ENCODE assay signal across 8 cellular contexts in genomic region chr1:234875953-234876814, GRCh38.
DNase-seq lines count a peak whose midpoint lies in the region; FAIRE-seq and TF ChIP-seq lines count a peak whose summit lies in the region.

No MANE protein-coding gene starts in this region.

- H3K27ac ChIP-seq in endothelial cell of umbilical vein (ENCODE audit: insufficient read depth, low read depth, low read length) = no peak overlapping the region

- CTCF ChIA-PET in endothelial cell of umbilical vein (lab: Charles Lee) = interaction anchor here (1.0 to 1.3 kb wide), 2 partner anchors 208 to 377 kb away, joined by 3 to 5 read pairs; no protein-coding TSS in a partner anchor

- peak overlapping the region; percentile 9 for H2AFZ ChIP-seq in endothelial cell of umbilical vein (ENCODE audit: low read depth, low read length)

- peak; percentile 26 for FAIRE-seq in endothelial cell of umbilical vein (lab: Jason Lieb, UNC)

- no peaks in the 10 kb centered on the region for H3K9me3 ChIP-seq in endothelial cell of umbilical vein (replicated peaks; ENCODE audit: control insufficient read depth, insufficient read depth, low read length)

- no peak overlapping the region for H3K9ac ChIP-seq in endothelial cell of umbilical vein (replicated peaks; ENCODE audit: extremely low read depth, insufficient read depth, low read length)

- TF ChIP-seq CTCF in GM10266 (IDR thresholded peaks at IDR 0.05; ENCODE audit: control insufficient read depth, insufficient read depth, low read depth, missing control alignments) (no peak), endothelial cell of umbilical vein (IDR thresholded peaks at IDR 0.05; ENCODE audit: extremely low read depth in 1 of 2, insufficient read depth in 1 of 2, low read depth in 1 of 2, low read length in 2 of 2) (no peak), retinal pigment epithelial cell (conservative IDR thresholded peaks at IDR 0.05; ENCODE audit: low read depth, low read length) (no peak)

- H3K4me1 ChIP-seq in endothelial cell of umbilical vein (ENCODE audit: control insufficient read depth, extremely low read depth, insufficient read depth, low read length) = no peaks in the 10 kb centered on the region

- dilution Hi-C loops in endothelial cell of umbilical vein (cut with MboI; ENCODE audit: extremely low pct_ligation_motif_present, low sequenced_read_pairs) = no loop called here

- no peaks in the 10 kb centered on the region for H4K20me1 ChIP-seq in endothelial cell of umbilical vein (replicated peaks; ENCODE audit: control insufficient read depth, extremely low read depth, insufficient read depth, low read length)

- POLR2A ChIA-PET in endothelial cell of umbilical vein (lab: Charles Lee) = no interaction called here

- no peaks in the 10 kb centered on the region for H3K9me1 ChIP-seq in endothelial cell of umbilical vein (replicated peaks; ENCODE audit: control insufficient read depth, extremely low read depth, insufficient read depth, low read length)

- H3K36me3 ChIP-seq in endothelial cell of umbilical vein (ENCODE audit: control insufficient read depth in 2 of 2, extremely low read depth in 1 of 2, insufficient read depth in 2 of 2, low read length in 2 of 2) = no peaks in the 10 kb centered on the region

- no peaks in the 10 kb centered on the region for H3K27me3 ChIP-seq in endothelial cell of umbilical vein (ENCODE audit: control insufficient read depth in 2 of 2, insufficient read depth in 2 of 2, low read length in 2 of 2)

- no TSS peak for BruUV-seq in endothelial cell of umbilical vein (replicated peaks; lab: Mats Ljungman, UMichigan)

- H3K4me3 ChIP-seq in endothelial cell of umbilical vein (replicated peaks in 1 of 3; ENCODE audit: insufficient read depth in 1 of 3, low read depth in 1 of 3, low read length in 3 of 3) (no peak overlapping the region), retinal pigment epithelial cell (ENCODE audit: low read length) (no peak overlapping the region)

- TF ChIP-seq POLR2A in endothelial cell of umbilical vein (IDR thresholded peaks at IDR 0.05; ENCODE audit: low read depth, low read length) = no peak

- DNase-seq in GM10266 (ENCODE audit: extremely low spot score) = peak; percentile 54
- DNase-seq in NCI-H748 treated with DMSO at 0.1 percent for 48 hours (lab: John Stamatoyannopoulos, UW) = peak; percentile 42
- DNase-seq in endothelial cell of umbilical vein (ENCODE audit: low read depth, low spot score) = peak; percentile 90
- DNase-seq in retinal pigment epithelial cell (ENCODE audit: low read depth) = peak; percentile 46
- no peak for DNase-seq in LoVo (ENCODE audit: low spot score)
- no peak for DNase-seq in NCI-H2081 (lab: John Stamatoyannopoulos, UW)
- DNase-seq in middle frontal gyrus (ENCODE audit: extremely low spot score, low spot score) = no peak
- no peak for DNase-seq in NCI-H446 treated with DMSO at 0.1 percent for 48 hours (lab: John Stamatoyannopoulos, UW)

- no peak overlapping the region for H3K4me2 ChIP-seq in endothelial cell of umbilical vein (ENCODE audit: insufficient read depth, low read length)

- intact Hi-C loops in endothelial cell of umbilical vein (cut with micrococcal nuclease) = no loop called here

- H3K79me2 ChIP-seq in endothelial cell of umbilical vein (ENCODE audit: control insufficient read depth, insufficient read depth, low read length) = no peaks in the 10 kb centered on the region

TF ChIP-seq in endothelial cell of umbilical vein, 7 proteins besides CTCF, POLR2A, EP300 and RAD21:
- TF ChIP-seq FOS (IDR thresholded peaks at IDR 0.05; ENCODE audit: borderline replicate concordance, insufficient read depth, low read length) = no peak
- TF ChIP-seq EZH2 (IDR thresholded peaks at IDR 0.05; ENCODE audit: borderline replicate concordance, low read depth, low read length, severe bottlenecking) = no peak
- TF ChIP-seq JUN (IDR thresholded peaks at IDR 0.05; ENCODE audit: borderline replicate concordance, insufficient read depth, insufficient read length, low read depth) = no peak
- no peak for TF ChIP-seq POLR2AphosphoS5 (IDR thresholded peaks at IDR 0.05; ENCODE audit: insufficient read depth, low read depth, low read length)
- no peak for TF ChIP-seq MYC (IDR thresholded peaks at IDR 0.05; ENCODE audit: low read depth, low read length)
- TF ChIP-seq GATA2 (IDR thresholded peaks at IDR 0.05; ENCODE audit: insufficient read depth, insufficient read length, low read depth, low read length) = no peak
- TF ChIP-seq, protein P1, sequence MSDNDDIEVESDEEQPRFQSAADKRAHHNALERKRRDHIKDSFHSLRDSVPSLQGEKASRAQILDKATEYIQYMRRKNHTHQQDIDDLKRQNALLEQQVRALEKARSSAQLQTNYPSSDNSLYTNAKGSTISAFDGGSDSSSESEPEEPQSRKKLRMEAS (IDR thresholded peaks at IDR 0.05; ENCODE audit: insufficient read depth, insufficient read length) = no peak

Comparison
In these comparisons a context has a peak if more than half of its experiments do, and no peak if none do; other contexts are left out.
1. DNase-seq: peak in GM10266 (single experiment), NCI-H748 treated with DMSO at 0.1 percent for 48 hours (single experiment), endothelial cell of umbilical vein (single experiment) and retinal pigment epithelial cell (single experiment); none in LoVo (single experiment), NCI-H2081 (0 of 2), middle frontal gyrus (single experiment) and NCI-H446 treated with DMSO at 0.1 percent for 48 hours (single experiment).